13 cellular contexts compared by ENCODE assay signal in the genomic region with DNA sequence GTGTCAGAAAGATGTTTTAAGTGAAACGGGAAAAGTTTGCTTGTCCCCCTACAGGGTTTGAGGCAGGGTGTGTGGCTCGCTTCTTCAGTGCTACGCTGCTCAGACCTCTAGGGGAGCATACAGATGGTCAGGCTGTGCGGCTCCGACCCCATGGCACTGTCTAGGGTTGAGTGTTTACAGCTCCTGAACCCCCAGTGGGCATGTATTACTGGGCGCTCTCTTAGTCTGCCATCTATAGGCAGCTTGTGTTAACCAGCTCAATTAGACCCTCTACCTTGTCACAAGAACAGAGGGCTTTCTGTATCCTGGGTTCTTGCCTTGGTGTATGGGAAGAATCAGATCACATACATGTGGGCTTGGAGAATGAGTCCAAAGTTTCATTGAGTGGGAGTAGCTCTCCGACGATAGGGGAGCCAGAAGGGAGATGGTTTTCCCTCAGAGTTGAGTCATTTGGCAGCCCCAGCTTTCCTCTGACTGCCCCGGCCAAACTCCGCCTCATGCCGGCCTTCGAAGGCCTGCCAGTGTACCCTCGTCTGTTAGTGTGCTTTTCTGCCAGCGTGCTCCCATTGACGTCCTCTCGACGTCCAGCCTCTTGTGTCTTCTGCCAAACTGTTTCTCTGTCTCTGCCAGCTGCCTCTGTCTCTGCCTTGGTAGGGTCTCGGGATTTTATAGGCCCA. TPM values are rescaled to one million over a fixed set of nuclear protein-coding genes. Genes with fewer than 3 reads are reported as not detected.
DNase-seq lines count a peak whose midpoint lies in the region; TF ChIP-seq lines count a peak whose summit lies in the region.
"Had no signal": no experiment of that assay in that cellular context is flagged by ENCODE, and none has a peak within 500 bp of the region (broad histone marks: within the 10 kb centered on the region; RNA-seq: fewer than 3 reads in every experiment).

No MANE protein-coding gene starts in this region.

- no peak overlapping the region for H2AK5ac ChIP-seq in H9 (ENCODE audit: insufficient read length, low read length)

- H3K56ac ChIP-seq in H9 (ENCODE audit: insufficient read length, low read depth, low read length): no peak overlapping the region

- H3K9me3 ChIP-seq in BE2C (no peaks in the 10 kb centered on the region), H9 (ENCODE audit: control insufficient read depth, low read depth, low read length) (no peaks in the 10 kb centered on the region), SJCRH30 (replicated peaks) (no peaks in the 10 kb centered on the region)

- no peaks in the 10 kb centered on the region for H4K20me1 ChIP-seq in H9 (ENCODE audit: control insufficient read depth, insufficient read depth, insufficient read length)

- H3K4me3 Mint-ChIP-seq in H9: no peak overlapping the region
- H3K4me3 Mint-ChIP-seq in glutamatergic neuron (ENCODE audit: unreplicated experiment): no peak overlapping the region
- H3K4me3 Mint-ChIP-seq in activated naive CD8-positive, alpha-beta T cell treated with anti-CD3 and anti-CD28 coated beads for 36 hours: no peak overlapping the region
- H3K4me3 Mint-ChIP-seq: IgD-negative memory B cell; stimulated activated naive CD8-positive, alpha-beta T cell treated with anti-CD3 and anti-CD28 coated beads, Interleukin-15, Interleukin-2, amounts not matched to agents 100 ng/mL and 50 ng/mL, for 24 hours had no signal

- no peak overlapping the region for H2AFZ ChIP-seq in H9 (ENCODE audit: low read length)

- no peak overlapping the region for H3K4me2 ChIP-seq in H9 (ENCODE audit: insufficient read depth, insufficient read length, low read length)

- H3K27me3 ChIP-seq in BE2C (no peaks in the 10 kb centered on the region), H9 (ENCODE audit: insufficient read depth, low read length) (no peaks in the 10 kb centered on the region), SJCRH30 (no peaks in the 10 kb centered on the region)

- H3K4me1 ChIP-seq in BE2C: no peaks in the 10 kb centered on the region
- no peaks in the 10 kb centered on the region for H3K4me1 ChIP-seq in H9 (ENCODE audit: insufficient read depth, low read length)
- peaks cover 15% of the 10 kb centered on the region; the same call in 1 of the 2 replicates for H3K4me1 ChIP-seq in SJCRH30

- H3K36me3 ChIP-seq in BE2C (no peaks in the 10 kb centered on the region), SJCRH30 (no peaks in the 10 kb centered on the region)

- H3K36me3 Mint-ChIP-seq in H9 (ENCODE audit: insufficient read depth in 1 of 3, low read depth in 3 of 3): no peaks in the 10 kb centered on the region
- no peaks in the 10 kb centered on the region for H3K36me3 Mint-ChIP-seq in glutamatergic neuron (ENCODE audit: unreplicated experiment)
- H3K36me3 Mint-ChIP-seq in activated naive CD8-positive, alpha-beta T cell treated with anti-CD3 and anti-CD28 coated beads for 36 hours: no peaks in the 10 kb centered on the region
- H3K36me3 Mint-ChIP-seq: IgD-negative memory B cell had no signal

- no peak overlapping the region for H4K8ac ChIP-seq in H9 (replicated peaks; ENCODE audit: insufficient read length, low read depth, low read length)

- H3K4me1 Mint-ChIP-seq in H9 (peaks cover 2 to 4% of the 10 kb centered on the region in 2 experiments; a peak in 3 of 4 replicates), glutamatergic neuron (ENCODE audit: low read depth, unreplicated experiment) (no peaks in the 10 kb centered on the region)
- H3K4me1 Mint-ChIP-seq in activated naive CD8-positive, alpha-beta T cell treated with anti-CD3 and anti-CD28 coated beads for 36 hours: peaks cover 7% of the 10 kb centered on the region

- H3K9ac ChIP-seq in H9 (ENCODE audit: extremely low read depth, insufficient read length, low read length): no peak overlapping the region

- peak; percentile 23; the same call in 1 of the 2 replicates for TF ChIP-seq CTCF in BE2C (IDR thresholded peaks at IDR 0.05; ENCODE audit: low read depth, low read length)
- TF ChIP-seq CTCF in H9 (conservative IDR thresholded peaks at IDR 0.05): peak; percentile 63
- no peak for TF ChIP-seq CTCF in glutamatergic neuron (IDR thresholded peaks at IDR 0.05; ENCODE audit: partially characterized antibody, unreplicated experiment)

- H3K4ac ChIP-seq in H9 (ENCODE audit: low read depth, low read length): no peak overlapping the region

- H2BK5ac ChIP-seq in H9 (ENCODE audit: insufficient read length, low read length): no peak overlapping the region

- H3K27ac Mint-ChIP-seq in H9 (peak overlapping the region in 1 of 3 experiments; percentile 8; a peak in 1 of 7 replicates), glutamatergic neuron (ENCODE audit: unreplicated experiment) (no peak overlapping the region)
- no peak overlapping the region for H3K27ac Mint-ChIP-seq in activated naive CD8-positive, alpha-beta T cell treated with anti-CD3 and anti-CD28 coated beads for 36 hours
- H3K27ac Mint-ChIP-seq: IgD-negative memory B cell; stimulated activated naive CD8-positive, alpha-beta T cell treated with anti-CD3 and anti-CD28 coated beads, Interleukin-15, Interleukin-2, amounts not matched to agents 100 ng/mL and 50 ng/mL, for 24 hours had no signal

- no CpG with 5 or more reads among the region's 18 CpGs for WGBS in H9 (ENCODE audit: extremely low coverage, insufficient read length, low lambda C conversion rate)

- no peak overlapping the region for H3T11ph ChIP-seq in H9 (ENCODE audit: low read length)

- H4K91ac ChIP-seq in H9 (ENCODE audit: insufficient read length, low read depth, low read length): no peak overlapping the region

- no peak overlapping the region for H3K14ac ChIP-seq in H9 (ENCODE audit: insufficient read depth, low read length)

- no peaks in the 10 kb centered on the region for H3K79me1 ChIP-seq in H9 (ENCODE audit: insufficient read depth, low read depth, low read length, poor library complexity, severe bottlenecking)

- H3K18ac ChIP-seq in H9 (ENCODE audit: insufficient read length, low read depth, low read length): no peak overlapping the region

- intact Hi-C loops in head of caudate nucleus (cut with DNase I): no loop called here

- no peak overlapping the region for H3K23ac ChIP-seq in H9 (ENCODE audit: insufficient read length, low read depth, low read length)

- H3K9me3 Mint-ChIP-seq in H9: no peaks in the 10 kb centered on the region
- no peaks in the 10 kb centered on the region for H3K9me3 Mint-ChIP-seq in glutamatergic neuron (ENCODE audit: unreplicated experiment)
- H3K9me3 Mint-ChIP-seq in activated naive CD8-positive, alpha-beta T cell treated with anti-CD3 and anti-CD28 coated beads for 36 hours: peaks cover 2% of the 10 kb centered on the region
- H3K9me3 Mint-ChIP-seq: stimulated activated naive CD8-positive, alpha-beta T cell treated with anti-CD3 and anti-CD28 coated beads, Interleukin-15, Interleukin-2, amounts not matched to agents 100 ng/mL and 50 ng/mL, for 24 hours had no signal

- no peak overlapping the region for H2BK15ac ChIP-seq in H9 (ENCODE audit: low read depth, low read length)

- H3K27ac ChIP-seq in H9 (ENCODE audit: insufficient read length, low read depth, low read length): no peak overlapping the region
- H3K27ac ChIP-seq in SJCRH30: no peak overlapping the region

- H3K4me3 ChIP-seq in BE2C (ENCODE audit: low read depth, low read length) (no peak overlapping the region), SJCRH30 (no peak overlapping the region)

- H2BK20ac ChIP-seq in H9 (ENCODE audit: low read depth, low read length, poor library complexity, severe bottlenecking): no peak overlapping the region

- H2BK12ac ChIP-seq in H9 (ENCODE audit: insufficient read length, low read depth, low read length): no peak overlapping the region

- no peaks in the 10 kb centered on the region; the same call in 1 of the 2 replicates for H3K27me3 Mint-ChIP-seq in H9 (ENCODE audit: low read depth)
- H3K27me3 Mint-ChIP-seq in glutamatergic neuron (ENCODE audit: unreplicated experiment): no peaks in the 10 kb centered on the region
- H3K27me3 Mint-ChIP-seq in activated naive CD8-positive, alpha-beta T cell treated with anti-CD3 and anti-CD28 coated beads for 36 hours: no peaks in the 10 kb centered on the region
- H3K27me3 Mint-ChIP-seq: IgD-negative memory B cell; stimulated activated naive CD8-positive, alpha-beta T cell treated with anti-CD3 and anti-CD28 coated beads, Interleukin-15, Interleukin-2, amounts not matched to agents 100 ng/mL and 50 ng/mL, for 24 hours had no signal

- H2BK120ac ChIP-seq in H9 (ENCODE audit: low read depth, low read length, poor library complexity, severe bottlenecking): no peak overlapping the region

- peak; percentile 9 for DNase-seq in BE2C
- DNase-seq in H9: peak; percentile 66
- peak; percentile 8 to 37 for DNase-seq in SJCRH30
- peak; percentile 21 for DNase-seq in glutamatergic neuron
- no peak for DNase-seq in NCI-H2227 treated with DMSO at 0.1 percent for 48 hours (lab: John Stamatoyannopoulos, UW)
- no peak for DNase-seq in head of caudate nucleus
- DNase-seq in activated naive CD8-positive, alpha-beta T cell treated with anti-CD3 and anti-CD28 coated beads for 36 hours: no peak
- DNase-seq in effector CD4-positive, alpha-beta T cell: no peak
- DNase-seq: midbrain, NCI-H2029, RPMI8226 had no signal

- no peak overlapping the region for H4K5ac ChIP-seq in H9 (ENCODE audit: insufficient read length, low read depth, low read length)

- no peaks in the 10 kb centered on the region for H3K23me2 ChIP-seq in H9 (ENCODE audit: insufficient read length, low read depth, low read length, poor library complexity, severe bottlenecking)

- no peaks in the 10 kb centered on the region for H3K79me2 ChIP-seq in H9 (ENCODE audit: insufficient read depth, low read length)

RNA-seq across cellular contexts. Expression of a gene that starts 38.6 kb away (rescaled TPM):
- polyA plus RNA-seq in BE2C (2012; ENCODE audit: insufficient read depth, insufficient read length, low read depth): not detected
- 0.24 and 0.63 TPM in 2 replicates for total RNA-seq in H9 (2021)
- not detected in 2 replicates for total RNA-seq in SJCRH30 (2014; rRNA removed; shearing (Covaris generic))
- total RNA-seq in glutamatergic neuron (ENCODE audit: unreplicated experiment): not detected
- total RNA-seq in activated naive CD8-positive, alpha-beta T cell treated with anti-CD3 and anti-CD28 coated beads for 36 hours: not detected
- polyA plus RNA-seq: IgD-negative memory B cell had no signal

Comparison
In these comparisons a context has a peak if more than half of its experiments do, and no peak if none do; other contexts are left out.
1. DNase-seq: peak in BE2C (single experiment), H9 (single experiment), SJCRH30 (2 of 2) and glutamatergic neuron (single experiment); none in NCI-H2227 treated with DMSO at 0.1 percent for 48 hours (single experiment), head of caudate nucleus (0 of 42), activated naive CD8-positive, alpha-beta T cell treated with anti-CD3 and anti-CD28 coated beads for 36 hours (single experiment) and effector CD4-positive, alpha-beta T cell (single experiment).